Comparison of ENCODE assay signal across 8 cellular contexts in the genomic region with DNA sequence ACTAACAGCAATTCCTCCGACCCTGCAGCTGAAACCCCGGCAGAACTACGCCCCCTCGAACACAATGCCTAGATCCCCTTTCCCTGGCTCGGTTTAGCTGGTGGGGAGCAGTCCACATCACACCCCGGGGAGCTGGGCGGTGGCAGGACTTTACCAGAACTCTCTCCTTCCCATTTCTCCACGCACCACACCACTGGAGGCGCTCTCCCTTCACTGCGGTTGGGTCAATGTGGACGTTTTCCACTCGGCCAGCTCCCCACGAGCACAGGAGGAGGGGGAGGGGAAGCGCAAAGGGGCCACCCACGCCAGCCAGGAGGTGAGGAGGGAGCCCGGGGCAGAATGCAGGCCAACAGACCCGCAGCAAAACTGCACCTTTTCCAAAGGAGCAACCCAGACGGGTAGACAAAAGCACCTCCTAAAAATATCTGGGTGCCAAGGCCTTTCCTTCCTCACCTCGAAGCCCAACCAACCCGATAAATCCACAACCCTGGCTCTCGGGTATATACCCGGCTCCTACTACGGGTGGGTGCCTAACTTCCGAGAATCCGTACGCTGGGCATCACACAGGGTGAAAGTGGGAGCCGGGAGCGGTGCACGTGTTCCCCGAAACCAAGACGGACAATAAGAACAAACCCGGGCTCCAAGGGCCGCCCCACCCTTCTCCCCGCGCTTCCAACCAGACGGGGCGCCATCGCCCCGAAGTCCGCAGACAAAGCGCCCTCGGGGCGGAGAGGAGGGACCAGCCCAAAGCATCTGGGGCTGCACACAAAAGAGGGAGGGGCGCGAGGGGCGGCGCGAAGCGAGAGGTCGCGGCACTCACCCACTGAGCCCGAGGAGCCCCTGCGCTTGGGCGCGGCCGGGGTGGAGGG. TPM values are rescaled to one million over a fixed set of nuclear protein-coding genes. Genes with fewer than 3 reads are reported as not detected.
DNase-seq lines count a peak whose midpoint lies in the region; ATAC-seq and TF ChIP-seq lines count a peak whose summit lies in the region.

No MANE protein-coding gene starts in this region.

- H3K36me3 ChIP-seq in spleen: no peaks in the 10 kb centered on the region

- intact Hi-C loops in activated B cell treated with CpG ODN at 0.5 μM for 24 hours (cut with micrococcal nuclease) (loop anchor here (1.0 to 10.0 kb wide), 4 partner anchors 34 to 1277 kb away; no protein-coding TSS in a partner anchor), spleen (cut with DNase I; ENCODE audit: low total_unique reads) (no loop called here)

- TF ChIP-seq POLR2A in spleen (IDR thresholded peaks at IDR 0.05): peak in 1 of 3 donors; percentile 14

- H3K4me3 Mint-ChIP-seq in activated B cell treated with CpG ODN at 0.5 μM for 24 hours: peak overlapping the region; percentile 96

- H3K9me3 ChIP-seq in spleen: no peaks in the 10 kb centered on the region

- peaks cover 48 to 81% (median 71%) of the 10 kb centered on the region in 6 donors for H3K4me1 ChIP-seq in spleen

- 0 to 1% (median 0%) methylated on average over 20 to 56 of the region's 56 CpGs for WGBS in spleen, 5 donors

- H3K9me3 Mint-ChIP-seq in activated B cell treated with CpG ODN at 0.5 μM for 24 hours: no peaks in the 10 kb centered on the region

- TF ChIP-seq CTCF in activated B cell treated with CpG ODN at 0.5 μM for 24 hours (IDR thresholded peaks at IDR 0.05): no peak
- TF ChIP-seq CTCF in spleen (IDR thresholded peaks at IDR 0.05 in 8 of 11, conservative IDR thresholded peaks at IDR 0.05 in 3 of 11): peak; percentile 39 to 77 (median 55)

- H3K4me1 Mint-ChIP-seq in activated B cell treated with CpG ODN at 0.5 μM for 24 hours: peaks cover 64% of the 10 kb centered on the region

- POLR2A ChIA-PET in activated B cell treated with CpG ODN at 0.5 μM for 24 hours (lab: Charles Lee): interaction anchor here (1.0 to 4.1 kb wide), 13 partner anchors 8 to 490 kb away, joined by 3 to 45 read pairs (median 7); a partner anchor contains a TSS

- no peaks in the 10 kb centered on the region for H3K27me3 Mint-ChIP-seq in activated B cell treated with CpG ODN at 0.5 μM for 24 hours

- ATAC-seq in HG02970 (IDR thresholded peaks at IDR 0.05; ENCODE audit: low FRiP score, unreplicated experiment) (peak; percentile 4), activated B cell treated with CpG ODN at 0.5 μM for 24 hours (ENCODE audit: low read depth) (peak; percentile 1), HG03108 (IDR thresholded peaks at IDR 0.05; ENCODE audit: unreplicated experiment) (no peak)

- peak overlapping the region; percentile 71 to 95 (median 84) for H3K4me3 ChIP-seq in spleen

- H3K27ac ChIP-seq in spleen: peak overlapping the region; percentile 98 to 99 (median 99)

- peak overlapping the region; percentile 88 for H3K27ac Mint-ChIP-seq in activated B cell treated with CpG ODN at 0.5 μM for 24 hours

- H3K27me3 ChIP-seq in spleen (replicated peaks in 1 of 7): no peaks in the 10 kb centered on the region

- CTCF ChIA-PET in activated B cell treated with CpG ODN at 0.5 μM for 24 hours (lab: Charles Lee): interaction anchor here (0.7 to 2.9 kb wide), 7 partner anchors 8 to 175 kb away, joined by 3 to 20 read pairs (median 5); no protein-coding TSS in a partner anchor

- DNase-seq in EH (ENCODE audit: low read depth): peak; percentile 83
- DNase-seq in NCI-H345 (lab: John Stamatoyannopoulos, UW): peak; percentile 73
- DNase-seq in activated B cell treated with CpG ODN at 0.5 μM for 24 hours: peak; percentile 57
- peak; percentile 86 for DNase-seq in cerebellar cortex (ENCODE audit: low spot score)
- DNase-seq in islet precursor cell: peak; percentile 85
- peak; percentile 93 for DNase-seq in spleen

- peaks cover 12% of the 10 kb centered on the region for H3K36me3 Mint-ChIP-seq in activated B cell treated with CpG ODN at 0.5 μM for 24 hours (ENCODE audit: low read depth)

RNA-seq across cellular contexts. Expression of a gene that starts 1.1 kb away (rescaled TPM):
- 60.5 and 60.6 TPM in 2 replicates for total RNA-seq in activated B cell treated with CpG ODN at 0.5 μM for 24 hours
- 100 to 1,000 TPM; 129 to 215 (median 168) TPM for total RNA-seq in spleen
- polyA plus RNA-seq in spleen: 10 to 100 TPM; 55.2 to 87.4 (median 76.3) TPM
